ENCODE assay signal across 1 cellular context in genomic region chr5:178859625-178860521, GRCh38.
TF ChIP-seq lines count a peak whose summit lies in the region.

Gene ZNF354B, plus strand, starts transcription at chr5:178859953. Its CDS starts 1,095 bp downstream, at chr5:178861048.

TF ChIP-seq in HepG2, 621 proteins besides CTCF, POLR2A, EP300 and RAD21 (continued from another document and continues in another):
- TF ChIP-seq ZNF652 (CRISPR knock-in tag; IDR thresholded peaks at IDR 0.05; ENCODE audit: borderline replicate concordance, low read depth) (no peak), ATF1 (CRISPR knock-in tag; IDR thresholded peaks at IDR 0.05) (no peak), ZNF234 (CRISPR knock-in tag; conservative IDR thresholded peaks at IDR 0.05) (no peak), ZBTB7B (CRISPR knock-in tag; IDR thresholded peaks at IDR 0.05) (no peak), KLF12 (CRISPR knock-in tag; IDR thresholded peaks at IDR 0.05; ENCODE audit: borderline replicate concordance) (peak; percentile 75), GABPB1 (CRISPR knock-in tag; IDR thresholded peaks at IDR 0.05) (peak; percentile 91), FOSL2 (CRISPR knock-in tag; IDR thresholded peaks at IDR 0.05) (peak; percentile 47), HOXA5 (CRISPR knock-in tag; IDR thresholded peaks at IDR 0.05) (0 out of 2 replicates have a peak, but pooled peaks have one; percentile 50), FOXM1 (CRISPR knock-in tag; IDR thresholded peaks at IDR 0.05) (no peak), TSC22D2 (CRISPR knock-in tag; IDR thresholded peaks at IDR 0.05; ENCODE audit: borderline replicate concordance) (peak; percentile 84; the same call in 1 of the 2 replicates), ZBTB39 (CRISPR knock-in tag; IDR thresholded peaks at IDR 0.05) (no peak), CBX2 (IDR thresholded peaks at IDR 0.05; ENCODE audit: low read depth, low read length) (no peak), CBX2 (CRISPR knock-in tag; IDR thresholded peaks at IDR 0.05; ENCODE audit: low read depth) (no peak), FOXK2 (IDR thresholded peaks at IDR 0.05) (no peak), CERS6 (CRISPR knock-in tag; IDR thresholded peaks at IDR 0.05) (no peak), HOXA9 (CRISPR knock-in tag; IDR thresholded peaks at IDR 0.05; ENCODE audit: borderline replicate concordance) (no peak), PAF1 (CRISPR knock-in tag; IDR thresholded peaks at IDR 0.05) (no peak), RFXAP (CRISPR knock-in tag; IDR thresholded peaks at IDR 0.05; ENCODE audit: borderline replicate concordance) (peak; percentile 79; the same call in 1 of the 2 replicates), ZBTB33 (CRISPR knock-in tag; IDR thresholded peaks at IDR 0.05) (peak; percentile 44; the same call in 1 of the 2 replicates), CCDC6 (CRISPR knock-in tag; IDR thresholded peaks at IDR 0.05) (peak; percentile 88), TCF7L2 (IDR thresholded peaks at IDR 0.05; ENCODE audit: low read depth, low read length) (no peak), PPARG (CRISPR knock-in tag; conservative IDR thresholded peaks at IDR 0.05) (peak; percentile 35; the same call in 1 of the 2 replicates), YEATS2 (CRISPR knock-in tag; IDR thresholded peaks at IDR 0.05; ENCODE audit: borderline replicate concordance) (peak; percentile 83; the same call in 1 of the 2 replicates), MBNL3 (CRISPR knock-in tag; conservative IDR thresholded peaks at IDR 0.05) (no peak), HDAC6 (IDR thresholded peaks at IDR 0.05; ENCODE audit: low read depth, low read length) (no peak), ELF4 (CRISPR knock-in tag; IDR thresholded peaks at IDR 0.05; ENCODE audit: borderline replicate concordance) (peak; percentile 10; the same call in 1 of the 2 replicates), SSRP1 (CRISPR knock-in tag; IDR thresholded peaks at IDR 0.05) (no peak), FOXP1 (IDR thresholded peaks at IDR 0.05) (no peak), FOXP1 (CRISPR knock-in tag; IDR thresholded peaks at IDR 0.05) (no peak), ZSCAN5A (CRISPR knock-in tag; IDR thresholded peaks at IDR 0.05; ENCODE audit: borderline replicate concordance) (peak; percentile 41; the same call in 1 of the 2 replicates), ZNF24 (IDR thresholded peaks at IDR 0.05) (no peak), BCL6 (CRISPR knock-in tag; IDR thresholded peaks at IDR 0.05) (peak; percentile 31; the same call in 1 of the 2 replicates), SRSF9 (IDR thresholded peaks at IDR 0.05; ENCODE audit: borderline replicate concordance, insufficient read depth, low read depth, low read length, poor library complexity, severe bottlenecking) (no peak), TGIF2 (CRISPR knock-in tag; IDR thresholded peaks at IDR 0.05) (peak; percentile 53; the same call in 1 of the 2 replicates), STAG1 (CRISPR knock-in tag; IDR thresholded peaks at IDR 0.05) (peak; percentile 23; the same call in 1 of the 2 replicates), ZBTB38 (CRISPR knock-in tag; IDR thresholded peaks at IDR 0.05) (0 out of 2 replicates have a peak, but pooled peaks have one; percentile 45), SMARCC2 (IDR thresholded peaks at IDR 0.05) (no peak), FOXK1 (CRISPR knock-in tag; IDR thresholded peaks at IDR 0.05; ENCODE audit: borderline replicate concordance, low read depth) (peak; percentile 50; the same call in 1 of the 2 replicates), ZNF3 (CRISPR knock-in tag; IDR thresholded peaks at IDR 0.05) (no peak), ZNF256 (CRISPR knock-in tag; conservative IDR thresholded peaks at IDR 0.05) (no peak), ZSCAN29 (CRISPR knock-in tag; conservative IDR thresholded peaks at IDR 0.05) (no peak; the same call in 1 of the 2 replicates), BORCS8-MEF2B (CRISPR knock-in tag; IDR thresholded peaks at IDR 0.05) (0 out of 2 replicates have a peak, but pooled peaks have one; percentile 55), ZNF782 (CRISPR knock-in tag; IDR thresholded peaks at IDR 0.05; ENCODE audit: borderline replicate concordance) (peak; percentile 95; the same call in 1 of the 2 replicates), ZNF282 (IDR thresholded peaks at IDR 0.05; ENCODE audit: partially characterized antibody) (no peak)
- TF ChIP-seq, protein P1, sequence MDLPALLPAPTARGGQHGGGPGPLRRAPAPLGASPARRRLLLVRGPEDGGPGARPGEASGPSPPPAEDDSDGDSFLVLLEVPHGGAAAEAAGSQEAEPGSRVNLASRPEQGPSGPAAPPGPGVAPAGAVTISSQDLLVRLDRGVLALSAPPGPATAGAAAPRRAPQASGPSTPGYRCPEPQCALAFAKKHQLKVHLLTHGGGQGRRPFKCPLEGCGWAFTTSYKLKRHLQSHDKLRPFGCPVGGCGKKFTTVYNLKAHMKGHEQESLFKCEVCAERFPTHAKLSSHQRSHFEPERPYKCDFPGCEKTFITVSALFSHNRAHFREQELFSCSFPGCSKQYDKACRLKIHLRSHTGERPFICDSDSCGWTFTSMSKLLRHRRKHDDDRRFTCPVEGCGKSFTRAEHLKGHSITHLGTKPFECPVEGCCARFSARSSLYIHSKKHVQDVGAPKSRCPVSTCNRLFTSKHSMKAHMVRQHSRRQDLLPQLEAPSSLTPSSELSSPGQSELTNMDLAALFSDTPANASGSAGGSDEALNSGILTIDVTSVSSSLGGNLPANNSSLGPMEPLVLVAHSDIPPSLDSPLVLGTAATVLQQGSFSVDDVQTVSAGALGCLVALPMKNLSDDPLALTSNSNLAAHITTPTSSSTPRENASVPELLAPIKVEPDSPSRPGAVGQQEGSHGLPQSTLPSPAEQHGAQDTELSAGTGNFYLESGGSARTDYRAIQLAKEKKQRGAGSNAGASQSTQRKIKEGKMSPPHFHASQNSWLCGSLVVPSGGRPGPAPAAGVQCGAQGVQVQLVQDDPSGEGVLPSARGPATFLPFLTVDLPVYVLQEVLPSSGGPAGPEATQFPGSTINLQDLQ (CRISPR knock-in tag; IDR thresholded peaks at IDR 0.05) = peak; percentile 92
- TF ChIP-seq, protein P2, sequence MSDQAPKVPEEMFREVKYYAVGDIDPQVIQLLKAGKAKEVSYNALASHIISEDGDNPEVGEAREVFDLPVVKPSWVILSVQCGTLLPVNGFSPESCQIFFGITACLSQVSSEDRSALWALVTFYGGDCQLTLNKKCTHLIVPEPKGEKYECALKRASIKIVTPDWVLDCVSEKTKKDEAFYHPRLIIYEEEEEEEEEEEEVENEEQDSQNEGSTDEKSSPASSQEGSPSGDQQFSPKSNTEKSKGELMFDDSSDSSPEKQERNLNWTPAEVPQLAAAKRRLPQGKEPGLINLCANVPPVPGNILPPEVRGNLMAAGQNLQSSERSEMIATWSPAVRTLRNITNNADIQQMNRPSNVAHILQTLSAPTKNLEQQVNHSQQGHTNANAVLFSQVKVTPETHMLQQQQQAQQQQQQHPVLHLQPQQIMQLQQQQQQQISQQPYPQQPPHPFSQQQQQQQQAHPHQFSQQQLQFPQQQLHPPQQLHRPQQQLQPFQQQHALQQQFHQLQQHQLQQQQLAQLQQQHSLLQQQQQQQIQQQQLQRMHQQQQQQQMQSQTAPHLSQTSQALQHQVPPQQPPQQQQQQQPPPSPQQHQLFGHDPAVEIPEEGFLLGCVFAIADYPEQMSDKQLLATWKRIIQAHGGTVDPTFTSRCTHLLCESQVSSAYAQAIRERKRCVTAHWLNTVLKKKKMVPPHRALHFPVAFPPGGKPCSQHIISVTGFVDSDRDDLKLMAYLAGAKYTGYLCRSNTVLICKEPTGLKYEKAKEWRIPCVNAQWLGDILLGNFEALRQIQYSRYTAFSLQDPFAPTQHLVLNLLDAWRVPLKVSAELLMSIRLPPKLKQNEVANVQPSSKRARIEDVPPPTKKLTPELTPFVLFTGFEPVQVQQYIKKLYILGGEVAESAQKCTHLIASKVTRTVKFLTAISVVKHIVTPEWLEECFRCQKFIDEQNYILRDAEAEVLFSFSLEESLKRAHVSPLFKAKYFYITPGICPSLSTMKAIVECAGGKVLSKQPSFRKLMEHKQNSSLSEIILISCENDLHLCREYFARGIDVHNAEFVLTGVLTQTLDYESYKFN (CRISPR knock-in tag; conservative IDR thresholded peaks at IDR 0.05) = peak; percentile 56
- TF ChIP-seq, protein P3, sequence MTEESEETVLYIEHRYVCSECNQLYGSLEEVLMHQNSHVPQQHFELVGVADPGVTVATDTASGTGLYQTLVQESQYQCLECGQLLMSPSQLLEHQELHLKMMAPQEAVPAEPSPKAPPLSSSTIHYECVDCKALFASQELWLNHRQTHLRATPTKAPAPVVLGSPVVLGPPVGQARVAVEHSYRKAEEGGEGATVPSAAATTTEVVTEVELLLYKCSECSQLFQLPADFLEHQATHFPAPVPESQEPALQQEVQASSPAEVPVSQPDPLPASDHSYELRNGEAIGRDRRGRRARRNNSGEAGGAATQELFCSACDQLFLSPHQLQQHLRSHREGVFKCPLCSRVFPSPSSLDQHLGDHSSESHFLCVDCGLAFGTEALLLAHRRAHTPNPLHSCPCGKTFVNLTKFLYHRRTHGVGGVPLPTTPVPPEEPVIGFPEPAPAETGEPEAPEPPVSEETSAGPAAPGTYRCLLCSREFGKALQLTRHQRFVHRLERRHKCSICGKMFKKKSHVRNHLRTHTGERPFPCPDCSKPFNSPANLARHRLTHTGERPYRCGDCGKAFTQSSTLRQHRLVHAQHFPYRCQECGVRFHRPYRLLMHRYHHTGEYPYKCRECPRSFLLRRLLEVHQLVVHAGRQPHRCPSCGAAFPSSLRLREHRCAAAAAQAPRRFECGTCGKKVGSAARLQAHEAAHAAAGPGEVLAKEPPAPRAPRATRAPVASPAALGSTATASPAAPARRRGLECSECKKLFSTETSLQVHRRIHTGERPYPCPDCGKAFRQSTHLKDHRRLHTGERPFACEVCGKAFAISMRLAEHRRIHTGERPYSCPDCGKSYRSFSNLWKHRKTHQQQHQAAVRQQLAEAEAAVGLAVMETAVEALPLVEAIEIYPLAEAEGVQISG (CRISPR knock-in tag; IDR thresholded peaks at IDR 0.05) = peak; percentile 93
- TF ChIP-seq, protein P4, sequence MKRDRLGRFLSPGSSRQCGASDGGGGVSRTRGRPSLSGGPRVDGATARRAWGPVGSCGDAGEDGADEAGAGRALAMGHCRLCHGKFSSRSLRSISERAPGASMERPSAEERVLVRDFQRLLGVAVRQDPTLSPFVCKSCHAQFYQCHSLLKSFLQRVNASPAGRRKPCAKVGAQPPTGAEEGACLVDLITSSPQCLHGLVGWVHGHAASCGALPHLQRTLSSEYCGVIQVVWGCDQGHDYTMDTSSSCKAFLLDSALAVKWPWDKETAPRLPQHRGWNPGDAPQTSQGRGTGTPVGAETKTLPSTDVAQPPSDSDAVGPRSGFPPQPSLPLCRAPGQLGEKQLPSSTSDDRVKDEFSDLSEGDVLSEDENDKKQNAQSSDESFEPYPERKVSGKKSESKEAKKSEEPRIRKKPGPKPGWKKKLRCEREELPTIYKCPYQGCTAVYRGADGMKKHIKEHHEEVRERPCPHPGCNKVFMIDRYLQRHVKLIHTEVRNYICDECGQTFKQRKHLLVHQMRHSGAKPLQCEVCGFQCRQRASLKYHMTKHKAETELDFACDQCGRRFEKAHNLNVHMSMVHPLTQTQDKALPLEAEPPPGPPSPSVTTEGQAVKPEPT (CRISPR knock-in tag; IDR thresholded peaks at IDR 0.05; ENCODE audit: low read depth) = peak; percentile 66; the same call in 1 of the 2 replicates
- TF ChIP-seq, protein P5, sequence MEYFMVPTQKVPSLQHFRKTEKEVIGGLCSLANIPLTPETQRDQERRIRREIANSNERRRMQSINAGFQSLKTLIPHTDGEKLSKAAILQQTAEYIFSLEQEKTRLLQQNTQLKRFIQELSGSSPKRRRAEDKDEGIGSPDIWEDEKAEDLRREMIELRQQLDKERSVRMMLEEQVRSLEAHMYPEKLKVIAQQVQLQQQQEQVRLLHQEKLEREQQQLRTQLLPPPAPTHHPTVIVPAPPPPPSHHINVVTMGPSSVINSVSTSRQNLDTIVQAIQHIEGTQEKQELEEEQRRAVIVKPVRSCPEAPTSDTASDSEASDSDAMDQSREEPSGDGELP (IDR thresholded peaks at IDR 0.05; ENCODE audit: borderline replicate concordance, low read depth) = peak; percentile 78; the same call in 1 of the 2 replicates
